In genomic region chr6:43725643-43726580, GRCh38 we compare ENCODE assay signal across 8 cellular contexts. TPM values are rescaled to one million over a fixed set of nuclear protein-coding genes. Genes with fewer than 3 reads are reported as not detected.
DNase-seq lines count a peak whose midpoint lies in the region; ATAC-seq, FAIRE-seq and TF ChIP-seq lines count a peak whose summit lies in the region.

No MANE protein-coding gene starts in this region.

- H3K4me3 Mint-ChIP-seq in T-helper 17 cell = peak overlapping the region; percentile 68

- H3K4me1 ChIP-seq in foreskin keratinocyte = peaks cover 33% of the 10 kb centered on the region

- H3K9me3 ChIP-seq in T-helper 17 cell (ENCODE audit: control insufficient read depth, low read length, poor library complexity, severe bottlenecking) = no peaks in the 10 kb centered on the region

- peak overlapping the region; percentile 88 for H3K27ac Mint-ChIP-seq in T-helper 17 cell

- FAIRE-seq in urothelium cell line (lab: Jason Lieb, UNC) = peak; percentile 23

- H3K36me3 Mint-ChIP-seq in T-helper 17 cell (ENCODE audit: low read depth) = no peaks in the 10 kb centered on the region

- DNase-seq in cardiac septum (ENCODE audit: low spot score) = peak; percentile 35
- DNase-seq in Right ventricle myocardium inferior (ENCODE audit: missing footprints) = no peak
- DNase-seq in T-helper 17 cell = no peak
- DNase-seq in foreskin keratinocyte = peak in 1 of 2 donors; percentile 7
- DNase-seq in urothelium cell line (ENCODE audit: low spot score) = no peak
- no peak for DNase-seq in OCI-M2 (lab: John Stamatoyannopoulos, UW; ENCODE audit: unreplicated experiment)

- no peaks in the 10 kb centered on the region for H3K27me3 Mint-ChIP-seq in T-helper 17 cell

- H3K27ac ChIP-seq in foreskin keratinocyte = peak overlapping the region; percentile 57

- intact Hi-C loops in cardiac septum (cut with DNase I) (no loop called here), Right ventricle myocardium inferior (cut with DNase I) (loop anchor here (2.0 kb wide), 1 partner anchor 353 kb away; no protein-coding TSS in a partner anchor)

- H3K27me3 ChIP-seq in foreskin keratinocyte = peaks cover 2% of the 10 kb centered on the region

- no peak for TF ChIP-seq CTCF in foreskin keratinocyte (conservative IDR thresholded peaks at IDR 0.05)

- ATAC-seq in Right ventricle myocardium inferior (no peak), T-helper 17 cell (no peak), foreskin keratinocyte (no peak), HG02970 (IDR thresholded peaks at IDR 0.05; ENCODE audit: low FRiP score, unreplicated experiment) (no peak), HG02885 (IDR thresholded peaks at IDR 0.05; ENCODE audit: poor library complexity, unreplicated experiment) (no peak)

- H3K4me1 Mint-ChIP-seq in T-helper 17 cell = peaks cover 23% of the 10 kb centered on the region

RNA-seq across cellular contexts. Expression of gene MRPS18A, which starts 38.3 kb away (rescaled TPM):
- 38.4 TPM for total RNA-seq in cardiac septum
- 43.1 TPM for total RNA-seq in Right ventricle myocardium inferior
- 10 to 100 TPM; 24.2 to 29.8 TPM for total RNA-seq in T-helper 17 cell
- 68.5 and 68.6 TPM in 2 replicates for total RNA-seq in foreskin keratinocyte
- 88.8 and 92.9 TPM in 2 replicates for polyA plus RNA-seq in foreskin keratinocyte

RNA-seq across cellular contexts. Expression of gene VEGFA, which starts 44.1 kb away (rescaled TPM):
- total RNA-seq in cardiac septum (233 TPM), Right ventricle myocardium inferior (242 TPM), T-helper 17 cell (1 to 10 TPM; 5.6 to 6.3 TPM), foreskin keratinocyte (88.6 and 89.7 TPM in 2 replicates)
- 42.5 and 48.3 TPM in 2 replicates for polyA plus RNA-seq in foreskin keratinocyte

Comparison
In these comparisons a context has a peak if more than half of its experiments do, and no peak if none do; other contexts are left out.
1. RNA of gene VEGFA, which starts 44.1 kb away (total RNA-seq): 242 TPM in Right ventricle myocardium inferior (single experiment), 233 TPM in cardiac septum (single experiment) and 88.6 to 89.7 TPM in foreskin keratinocyte; 5.6 to 6.3 TPM in T-helper 17 cell; every median in the first group is over 10 times any median in the second.